Comparison of ENCODE assay signal across 8 cellular contexts in genomic region chr3:50205719-50206276, GRCh38. TPM values are rescaled to one million over a fixed set of nuclear protein-coding genes. Genes with fewer than 3 reads are reported as not detected.
DNase-seq lines count a peak whose midpoint lies in the region; ATAC-seq and TF ChIP-seq lines count a peak whose summit lies in the region.

No MANE protein-coding gene starts in this region.

- peaks cover 17% of the 10 kb centered on the region for H3K4me1 Mint-ChIP-seq in GM23338
- H3K4me1 Mint-ChIP-seq in T-cell: peaks cover 0 to 7% (median 1%) of the 10 kb centered on the region in 3 donors
- H3K4me1 Mint-ChIP-seq in endothelial cell (ENCODE audit: unreplicated experiment): no peaks in the 10 kb centered on the region

- H2AFZ ChIP-seq in GM23338: peak overlapping the region; percentile 94
- peak overlapping the region; percentile 86 for H2AFZ ChIP-seq in neuron (ENCODE audit: low read depth, low read length)

- CTCF ChIA-PET in T-cell (lab: Charles Lee): interaction anchor here in 1 of 2 donors (1.3 kb wide), 1 partner anchor 11 kb away, joined by 3 read pairs; no protein-coding TSS in a partner anchor

- peaks cover 25% of the 10 kb centered on the region for H3K27me3 Mint-ChIP-seq in GM23338 (ENCODE audit: insufficient read depth, low read depth, poor library complexity)
- peaks cover 37 to 59% of the 10 kb centered on the region in 2 donors for H3K27me3 Mint-ChIP-seq in T-cell
- H3K27me3 Mint-ChIP-seq in endothelial cell (ENCODE audit: unreplicated experiment): peaks cover 14% of the 10 kb centered on the region

- peak overlapping the region; percentile 75 for H3K4me3 ChIP-seq in GM23338
- peak overlapping the region; percentile 52 for H3K4me3 ChIP-seq in neuron (ENCODE audit: low read length)

- H3K4me3 Mint-ChIP-seq in GM23338 (peak overlapping the region; percentile 67), T-cell (peak overlapping the region in 1 of 3 donors; percentile 57), endothelial cell (ENCODE audit: unreplicated experiment) (no peak overlapping the region)

- POLR2A ChIA-PET in T-cell (lab: Charles Lee): interaction anchor here in 1 of 2 donors (0.6 to 0.7 kb wide), 2 partner anchors 15 to 85 kb away, joined by 4 to 7 read pairs; no protein-coding TSS in a partner anchor

- TF ChIP-seq CTCF in GM23338 (conservative IDR thresholded peaks at IDR 0.05; ENCODE audit: low read depth in 2 of 2) (no peak), endothelial cell (IDR thresholded peaks at IDR 0.05; ENCODE audit: unreplicated experiment) (no peak)

- H3K27ac ChIP-seq in GM23338 (ENCODE audit: low read depth): no peak overlapping the region

- H3K4me2 ChIP-seq in GM23338: peak overlapping the region; percentile 94

- H3K9me3 Mint-ChIP-seq in GM23338: no peaks in the 10 kb centered on the region
- no peaks in the 10 kb centered on the region for H3K9me3 Mint-ChIP-seq in T-cell
- H3K9me3 Mint-ChIP-seq in endothelial cell (ENCODE audit: unreplicated experiment): no peaks in the 10 kb centered on the region

- no peaks in the 10 kb centered on the region for H3K36me3 ChIP-seq in GM23338 (ENCODE audit: insufficient read depth)
- H3K36me3 ChIP-seq in neuron (ENCODE audit: insufficient read depth, low read length): no peaks in the 10 kb centered on the region

- H3K9me3 ChIP-seq in neuron (ENCODE audit: low read length): no peaks in the 10 kb centered on the region

- peaks cover 29% of the 10 kb centered on the region for H3K27me3 ChIP-seq in GM23338 (ENCODE audit: insufficient read depth)
- H3K27me3 ChIP-seq in neuron (ENCODE audit: insufficient read depth, low read length): peaks cover 78% of the 10 kb centered on the region

- H3K36me3 Mint-ChIP-seq in GM23338 (ENCODE audit: low read depth) (no peaks in the 10 kb centered on the region), T-cell (no peaks in the 10 kb centered on the region), endothelial cell (ENCODE audit: low read depth, unreplicated experiment) (no peaks in the 10 kb centered on the region)

- DNase-seq in GM23338 (ENCODE audit: low spot score) (peak; percentile 90), T-cell (peak in 22 of 34 experiments; percentile 18 to 53 (median 37)), endothelial cell (ENCODE audit: low spot score) (peak; percentile 32), SW 1271 (lab: John Stamatoyannopoulos, UW) (no peak)

- H3K4me1 ChIP-seq in GM23338 (ENCODE audit: insufficient read depth) (no peaks in the 10 kb centered on the region), neuron (ENCODE audit: insufficient read depth, low read length) (peaks cover 17% of the 10 kb centered on the region)

- H3F3A ChIP-seq in GM23338 (replicated peaks; ENCODE audit: low read depth): 0 out of 2 replicates have a peak, but pooled peaks cover 6% of the 10 kb centered on the region

- ATAC-seq in GM23338 (peak; percentile 79), T-cell (replicated peaks in 1 of 4) (peak; percentile 50 to 76 (median 54)), HG03457 (IDR thresholded peaks at IDR 0.05; ENCODE audit: unreplicated experiment) (no peak), HG03135 (IDR thresholded peaks at IDR 0.05; ENCODE audit: unreplicated experiment) (no peak), GM18502 (IDR thresholded peaks at IDR 0.05; ENCODE audit: poor library complexity, unreplicated experiment) (no peak)

- H3K79me2 ChIP-seq in GM23338 (replicated peaks; ENCODE audit: insufficient read depth): no peaks in the 10 kb centered on the region

- H4K20me1 ChIP-seq in GM23338 (replicated peaks; ENCODE audit: insufficient read depth): no peaks in the 10 kb centered on the region

- H3K27ac Mint-ChIP-seq in GM23338 (no peak overlapping the region), T-cell (no peak overlapping the region), endothelial cell (ENCODE audit: unreplicated experiment) (no peak overlapping the region)

- H3K9me2 ChIP-seq in GM23338 (ENCODE audit: insufficient read depth): no peaks in the 10 kb centered on the region

TF ChIP-seq in GM23338, 12 proteins besides CTCF, POLR2A, EP300 and RAD21:
- no peak for TF ChIP-seq POLR2AphosphoS5 (IDR thresholded peaks at IDR 0.05; ENCODE audit: low read depth)
- peak; percentile 6; the same call in 1 of the 2 replicates for TF ChIP-seq CREB1 (CRISPR knock-in tag; IDR thresholded peaks at IDR 0.05; ENCODE audit: low read depth)

RNA-seq across cellular contexts. Expression of gene SLC38A3, which starts 0.7 kb away (rescaled TPM):
- total RNA-seq in GM23338 (2014; rRNA removed; shearing (Covaris generic)): 0.28 and 3.0 TPM in 2 replicates
- 0.68 and 1.3 TPM in 2 replicates for polyA plus RNA-seq in GM23338 (2016; fragmentation: Nextera tagmentation; extraction: Ambion mirVana)
- total RNA-seq in T-cell (under 1 TPM in 4 of 5 donors, not detected in 1; 0.29 to 0.98 (median 0.44) TPM), endothelial cell (ENCODE audit: unreplicated experiment) (0.56 TPM)

RNA-seq across cellular contexts. Expression of gene GNAT1, which starts 14.4 kb away (rescaled TPM):
- total RNA-seq in GM23338 (2014; rRNA removed; shearing (Covaris generic)): not detected in 2 replicates
- polyA plus RNA-seq in GM23338 (2016; fragmentation: Nextera tagmentation; extraction: Ambion mirVana): not detected in 2 replicates
- total RNA-seq in T-cell (under 1 TPM in 1 of 5 donors, not detected in 4; 0.28 TPM), endothelial cell (ENCODE audit: unreplicated experiment) (0.59 TPM)

RNA-seq across cellular contexts. Expression of gene GNAI2, which starts 30.2 kb away (rescaled TPM):
- total RNA-seq in GM23338 (2014; rRNA removed; shearing (Covaris generic)): 132 and 153 TPM in 2 replicates
- 138 and 140 TPM in 2 replicates for polyA plus RNA-seq in GM23338 (2016; fragmentation: Nextera tagmentation; extraction: Ambion mirVana)
- total RNA-seq in T-cell (100 to 1,000 TPM; 257 to 313 (median 287) TPM), endothelial cell (ENCODE audit: unreplicated experiment) (771 TPM)

RNA-seq across cellular contexts. Expression of gene SEMA3F, which starts 50.7 kb away (rescaled TPM):
- 32.6 and 67.6 TPM in 2 replicates for total RNA-seq in GM23338 (2014; rRNA removed; shearing (Covaris generic))
- polyA plus RNA-seq in GM23338 (2016; fragmentation: Nextera tagmentation; extraction: Ambion mirVana): 2.3 and 2.8 TPM in 2 replicates
- total RNA-seq in T-cell (under 1 TPM in 4 of 5 donors, not detected in 1; 0.32 to 0.46 (median 0.36) TPM), endothelial cell (ENCODE audit: unreplicated experiment) (21.3 TPM)

Comparison
In these comparisons a context has a peak if more than half of its experiments do, and no peak if none do; other contexts are left out.
1. ATAC-seq: peak in GM23338 (single experiment) and T-cell (4 of 4); none in HG03457 (single experiment), HG03135 (single experiment) and GM18502 (single experiment).
2. DNase-seq: peak in GM23338 (single experiment), T-cell (22 of 34) and endothelial cell (single experiment); none in SW 1271 (0 of 2).